15 cellular contexts compared by ENCODE assay signal in the genomic region with DNA sequence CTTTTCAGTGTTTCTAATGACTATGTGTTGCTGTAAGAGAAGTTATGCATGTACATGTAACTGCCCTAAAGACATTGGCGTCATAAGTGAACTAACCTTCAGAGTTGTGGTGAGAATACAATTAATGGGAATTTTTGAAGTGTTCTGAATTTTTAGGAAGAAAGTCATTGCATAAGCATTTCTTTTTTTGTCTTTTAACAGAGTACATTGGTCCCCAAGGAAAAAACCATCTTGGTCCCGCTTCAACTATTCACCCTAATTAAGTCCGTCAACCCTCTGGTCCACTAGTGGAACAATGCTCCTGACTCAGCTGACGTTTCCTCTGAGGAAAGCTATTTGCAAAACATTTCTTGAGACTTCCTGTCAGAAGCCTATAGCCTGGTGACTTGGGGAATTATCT. TPM values are rescaled to one million over a fixed set of nuclear protein-coding genes. Genes with fewer than 3 reads are reported as not detected.
DNase-seq lines count a peak whose midpoint lies in the region; ATAC-seq and TF ChIP-seq lines count a peak whose summit lies in the region.
"Had no signal": no experiment of that assay in that cellular context is flagged by ENCODE, and none has a peak within 500 bp of the region (broad histone marks: within the 10 kb centered on the region; RNA-seq: fewer than 3 reads in every experiment).

No MANE protein-coding gene starts in this region.

- H3K4me1 ChIP-seq in heart left ventricle, result peaks cover 0 to 6% (median 0%) of the 10 kb centered on the region in 12 donors
- H3K4me1 ChIP-seq in body of pancreas, result no peaks in the 10 kb centered on the region
- H3K4me1 ChIP-seq in right cardiac atrium (ENCODE audit: control insufficient read depth, insufficient read depth, low read length), result peaks cover 2% of the 10 kb centered on the region

- peak in 1 of 2 donors; percentile 18 for TF ChIP-seq POLR2A in heart left ventricle (IDR thresholded peaks at IDR 0.05)
- TF ChIP-seq POLR2A in body of pancreas (IDR thresholded peaks at IDR 0.05), result no peak

- H3K9me3 ChIP-seq in heart left ventricle (no peaks in the 10 kb centered on the region), body of pancreas (no peaks in the 10 kb centered on the region), right cardiac atrium (ENCODE audit: control insufficient read depth, low read length) (no peaks in the 10 kb centered on the region)

- WGBS in heart left ventricle, 4 donors, result 48 to 64% (median 55%) methylated on average over 4 of the region's 4 CpGs
- 77 to 80% methylated on average over 4 of the region's 4 CpGs for WGBS in body of pancreas, 2 donors
- 52% methylated on average over 4 of the region's 4 CpGs for WGBS in right cardiac atrium

- H3K4me3 ChIP-seq in heart left ventricle (no peak overlapping the region), body of pancreas (no peak overlapping the region), right cardiac atrium (ENCODE audit: low read length) (no peak overlapping the region)

- TF ChIP-seq CTCF in heart left ventricle (IDR thresholded peaks at IDR 0.05) (no peak), body of pancreas (IDR thresholded peaks at IDR 0.05) (no peak)

- peak overlapping the region in 9 of 12 donors; percentile 24 to 71 (median 51) for H3K27ac ChIP-seq in heart left ventricle
- H3K27ac ChIP-seq in body of pancreas, result no peak overlapping the region
- H3K27ac ChIP-seq in right cardiac atrium (ENCODE audit: low read length), result no peak overlapping the region

- peak in 2 of 4 donors; percentile 75 to 91 for ATAC-seq in heart left ventricle
- peak; percentile 62 for ATAC-seq in body of pancreas
- peak; percentile 43 to 56 for ATAC-seq in right cardiac atrium
- ATAC-seq in GM19328 (IDR thresholded peaks at IDR 0.05; ENCODE audit: unreplicated experiment), result no peak
- ATAC-seq: left lobe of liver had no signal

- no peaks in the 10 kb centered on the region for H3K36me3 ChIP-seq in heart left ventricle
- no peaks in the 10 kb centered on the region for H3K36me3 ChIP-seq in body of pancreas (replicated peaks in 1 of 2; ENCODE audit: insufficient read depth in 1 of 2, low read depth in 2 of 2)

- intact Hi-C loops in heart left ventricle (cut with DNase I) (loop anchor here in 1 of 10 donors (10.0 kb wide), 1 partner anchor 121 kb away; no protein-coding TSS in a partner anchor), cardiac septum (cut with DNase I) (no loop called here), body of pancreas (cut with DNase I) (no loop called here), right cardiac atrium (cut with DNase I) (loop anchor here in 1 of 4 donors (5.0 kb wide), 1 partner anchor 303 kb away; no protein-coding TSS in a partner anchor), posterior vena cava (cut with DNase I) (no loop called here)

- H3K27me3 ChIP-seq in heart left ventricle (no peaks in the 10 kb centered on the region), body of pancreas (no peaks in the 10 kb centered on the region), right cardiac atrium (ENCODE audit: control insufficient read depth, insufficient read depth) (no peaks in the 10 kb centered on the region)

- DNase-seq in heart left ventricle (peak in 2 of 5 donors; percentile 27 to 34), cardiac septum (ENCODE audit: low spot score) (no peak), body of pancreas (peak in 1 of 4 donors; percentile 11), right cardiac atrium (no peak), posterior vena cava (ENCODE audit: low spot score) (no peak), H4 (ENCODE audit: low spot score) (no peak), D341Med (ENCODE audit: low spot score) (no peak)
- DNase-seq: activated CD8-positive, alpha-beta memory T cell treated with anti-CD3 and anti-CD28 coated beads, Interleukin-2, amount 50 U/mL, for 48 hours; DMS53; NCI-H1105; NCI-H2227 treated with DMSO at 0.1 percent for 48 hours had no signal

RNA-seq across cellular contexts. Expression of a gene that starts 41.1 kb away (rescaled TPM):
- 10 to 100 TPM in 2 of 9 donors, 1 to 10 TPM in 7; 1.1 to 34.9 (median 6.8) TPM for total RNA-seq in heart left ventricle
- 1 to 10 TPM; 1.0 to 3.2 TPM for polyA plus RNA-seq in heart left ventricle
- total RNA-seq in cardiac septum, result 2.6 TPM
- 1 to 10 TPM in 1 of 2 donors, under 1 TPM in 1; 0.99 to 2.6 TPM for total RNA-seq in body of pancreas
- total RNA-seq in right cardiac atrium, result 10 to 100 TPM; 10.2 to 25.0 (median 16.2) TPM
- 11.7 TPM for polyA plus RNA-seq in right cardiac atrium
- 10 to 100 TPM; 16.2 to 36.2 TPM for total RNA-seq in posterior vena cava
- 2.4 and 3.6 TPM in 2 replicates for total RNA-seq in H4 (2014; rRNA removed; shearing (Covaris generic))
- total RNA-seq: H1, HT1080, left lobe of liver had no signal

RNA-seq across cellular contexts. Expression of a gene that starts 57.5 kb away (rescaled TPM):
- 10 to 100 TPM; 39.4 to 55.4 (median 50.2) TPM for total RNA-seq in heart left ventricle
- 10 to 100 TPM; 26.5 to 29.8 TPM for polyA plus RNA-seq in heart left ventricle
- total RNA-seq in cardiac septum, result 50.5 TPM
- total RNA-seq in body of pancreas, result 10 to 100 TPM; 12.7 to 19.1 TPM
- 10 to 100 TPM; 50.2 to 65.6 (median 58.0) TPM for total RNA-seq in right cardiac atrium
- 52.3 TPM for polyA plus RNA-seq in right cardiac atrium
- total RNA-seq in posterior vena cava, result 10 to 100 TPM; 63.6 to 83.3 TPM
- 17.7 and 26.5 TPM in 2 replicates for total RNA-seq in H4 (2014; rRNA removed; shearing (Covaris generic))

Comparison
In these comparisons a context has a peak if more than half of its experiments do, and no peak if none do; other contexts are left out.
1. H3K27ac ChIP-seq: peak in heart left ventricle (9 of 12); none in body of pancreas (0 of 4) and right cardiac atrium (single experiment).